ENCODE assay signal across 17 cellular contexts in genomic region chr7:2159176-2159520, GRCh38.
DNase-seq lines count a peak whose midpoint lies in the region; ATAC-seq and TF ChIP-seq lines count a peak whose summit lies in the region.
"Had no signal": no experiment of that assay in that cellular context is flagged by ENCODE, and none has a peak within 500 bp of the region (broad histone marks: within the 10 kb centered on the region; RNA-seq: fewer than 3 reads in every experiment).

No MANE protein-coding gene starts in this region.

- no peak overlapping the region for H4K8ac ChIP-seq in H9 (replicated peaks; ENCODE audit: insufficient read length, low read depth, low read length)

- peak overlapping the region; percentile 67 for H3K14ac ChIP-seq in H9 (ENCODE audit: insufficient read depth, low read length)

- no peak overlapping the region for H2BK20ac ChIP-seq in H9 (ENCODE audit: low read depth, low read length, poor library complexity, severe bottlenecking)

- H3K4me1 ChIP-seq in H9 (ENCODE audit: insufficient read depth, low read length): no peaks in the 10 kb centered on the region; the same call in 1 of the 2 replicates
- H3K4me1 ChIP-seq in RWPE2 (ENCODE audit: insufficient read depth, poor library complexity, severe bottlenecking): peaks cover 3% of the 10 kb centered on the region
- H3K4me1 ChIP-seq in rectal smooth muscle tissue (ENCODE audit: control insufficient read depth, insufficient read depth, low read length): peaks cover 29% of the 10 kb centered on the region
- H3K4me1 ChIP-seq: colonic mucosa, parathyroid adenoma had no signal

- no peak overlapping the region for H2BK12ac ChIP-seq in H9 (ENCODE audit: insufficient read length, low read depth, low read length)

- peaks cover 30 to 49% of the 10 kb centered on the region in 2 experiments for H3K4me1 Mint-ChIP-seq in H9

- H3K4me2 ChIP-seq in H9 (ENCODE audit: insufficient read depth, insufficient read length, low read length): no peak overlapping the region
- H3K4me2 ChIP-seq: hepatocyte had no signal

- H3K4ac ChIP-seq in H9 (ENCODE audit: low read depth, low read length): no peak overlapping the region

- TF ChIP-seq CTCF in H9 (conservative IDR thresholded peaks at IDR 0.05): no peak
- TF ChIP-seq CTCF in RWPE2 (IDR thresholded peaks at IDR 0.05; ENCODE audit: poor library complexity, severe bottlenecking): no peak
- TF ChIP-seq CTCF in GM20000 (IDR thresholded peaks at IDR 0.05; ENCODE audit: extremely low read depth, missing control alignments): no peak

- H3K79me2 ChIP-seq in H9 (ENCODE audit: insufficient read depth, low read length): no peaks in the 10 kb centered on the region

- no peak for DNase-seq in H9
- DNase-seq in RWPE2 (ENCODE audit: low spot score): peak; percentile 38
- DNase-seq in iPS-NIHi7 (ENCODE audit: extremely low spot score): peak; percentile 55
- DNase-seq in GF-D8 (lab: John Stamatoyannopoulos, UW): no peak
- DNase-seq in NCI-H446 treated with DMSO at 0.1 percent for 48 hours (lab: John Stamatoyannopoulos, UW): no peak
- DNase-seq in GM20000 (ENCODE audit: low spot score): no peak
- DNase-seq: activated CD4-positive, alpha-beta T cell treated with anti-CD3 and anti-CD28 coated beads, Interleukin-2, amount 50 U/mL, for 4 hours; activated naive CD4-positive, alpha-beta T cell treated with anti-CD3 and anti-CD28 coated beads, Interleukin-2, amount 50 U/mL, for 16 hours; colonic mucosa; NCI-H1436 treated with DMSO at 0.1 percent for 48 hours; NCI-H446; stimulated activated CD4-positive, alpha-beta T cell treated with anti-CD3 and anti-CD28 coated beads, Interleukin-4, amount 100 ng/mL, for 24 hours; T-cell had no signal

- H3K36me3 ChIP-seq in RWPE2 (ENCODE audit: low read depth) (peaks cover 4% of the 10 kb centered on the region), rectal smooth muscle tissue (ENCODE audit: control insufficient read depth, insufficient read depth, low read length) (no peaks in the 10 kb centered on the region)
- H3K36me3 ChIP-seq: colonic mucosa had no signal

- no peaks in the 10 kb centered on the region for H3K27me3 Mint-ChIP-seq in H9 (ENCODE audit: low read depth)
- H3K27me3 Mint-ChIP-seq: T-cell had no signal

- H3T11ph ChIP-seq in H9 (ENCODE audit: low read length): no peak overlapping the region

- H3K27me3 ChIP-seq in H9 (ENCODE audit: insufficient read depth, low read length) (no peaks in the 10 kb centered on the region), RWPE2 (ENCODE audit: insufficient read depth, poor library complexity, severe bottlenecking) (no peaks in the 10 kb centered on the region), rectal smooth muscle tissue (ENCODE audit: control insufficient read depth, insufficient read depth, low read length) (no peaks in the 10 kb centered on the region)
- H3K27me3 ChIP-seq: colonic mucosa, hepatocyte had no signal

- no peak overlapping the region for H3K18ac ChIP-seq in H9 (ENCODE audit: insufficient read length, low read depth, low read length)

- H2BK120ac ChIP-seq in H9 (ENCODE audit: low read depth, low read length, poor library complexity, severe bottlenecking): no peak overlapping the region

- H3K9me3 Mint-ChIP-seq in H9: peaks cover 3 to 5% of the 10 kb centered on the region in 2 experiments; a peak in 4 of 5 replicates
- H3K9me3 Mint-ChIP-seq: T-cell had no signal

- ATAC-seq in RWPE2 (ENCODE audit: low read depth) (no peak), HG03045 (IDR thresholded peaks at IDR 0.05; ENCODE audit: unreplicated experiment) (no peak)
- ATAC-seq: T-cell had no signal

- no peak overlapping the region for H3K56ac ChIP-seq in H9 (ENCODE audit: insufficient read length, low read depth, low read length)

- no peaks in the 10 kb centered on the region for H4K20me1 ChIP-seq in H9 (ENCODE audit: control insufficient read depth, insufficient read depth, insufficient read length)

- no peak overlapping the region for H3K23ac ChIP-seq in H9 (ENCODE audit: insufficient read length, low read depth, low read length)

- H3K4me3 ChIP-seq in RWPE2 (ENCODE audit: severe bottlenecking) (no peak overlapping the region), rectal smooth muscle tissue (ENCODE audit: low read length) (no peak overlapping the region)
- H3K4me3 ChIP-seq: colonic mucosa, hepatocyte had no signal

- no peak overlapping the region for H2BK15ac ChIP-seq in H9 (ENCODE audit: low read depth, low read length)

- no peak overlapping the region for H2AK5ac ChIP-seq in H9 (ENCODE audit: insufficient read length, low read length)

- H3K36me3 Mint-ChIP-seq in H9 (ENCODE audit: insufficient read depth in 1 of 3, low read depth in 3 of 3): peaks cover 6 to 14% (median 10%) of the 10 kb centered on the region in 3 experiments; a peak in 5 of 7 replicates

- no peaks in the 10 kb centered on the region for H3K23me2 ChIP-seq in H9 (ENCODE audit: insufficient read length, low read depth, low read length, poor library complexity, severe bottlenecking)

- peak overlapping the region in 1 of 2 experiments; percentile 17; a peak in 2 of 5 replicates for H3K4me3 Mint-ChIP-seq in H9
- H3K4me3 Mint-ChIP-seq: T-cell had no signal

- no peaks in the 10 kb centered on the region for H3K9me3 ChIP-seq in H9 (ENCODE audit: control insufficient read depth, low read depth, low read length)
- H3K9me3 ChIP-seq in RWPE2 (ENCODE audit: severe bottlenecking): no peaks in the 10 kb centered on the region
- H3K9me3 ChIP-seq: colonic mucosa had no signal

- H2AFZ ChIP-seq in H9 (ENCODE audit: low read length): no peak overlapping the region
- H2AFZ ChIP-seq: hepatocyte, parathyroid adenoma had no signal

- no peak overlapping the region for H3K27ac ChIP-seq in H9 (ENCODE audit: insufficient read length, low read depth, low read length)
- no peak overlapping the region for H3K27ac ChIP-seq in RWPE2 (ENCODE audit: poor library complexity, severe bottlenecking)
- H3K27ac ChIP-seq in rectal smooth muscle tissue (ENCODE audit: low read depth, low read length): peak overlapping the region; percentile 80
- H3K27ac ChIP-seq: colonic mucosa, parathyroid adenoma had no signal

- H3K27ac Mint-ChIP-seq in H9: peak overlapping the region; percentile 37 to 88 (median 76)

- no peak overlapping the region for H4K5ac ChIP-seq in H9 (ENCODE audit: insufficient read length, low read depth, low read length)

- no peak overlapping the region for H3K9ac ChIP-seq in H9 (ENCODE audit: extremely low read depth, insufficient read length, low read length)
- no peak overlapping the region for H3K9ac ChIP-seq in rectal smooth muscle tissue (ENCODE audit: low read length)
- H3K9ac ChIP-seq: parathyroid adenoma had no signal

- H3K79me1 ChIP-seq in H9 (ENCODE audit: insufficient read depth, low read depth, low read length, poor library complexity, severe bottlenecking): no peaks in the 10 kb centered on the region

- no CpG with 5 or more reads among the region's 8 CpGs for WGBS in H9 (ENCODE audit: extremely low coverage, insufficient read length, low lambda C conversion rate)

- H4K91ac ChIP-seq in H9 (ENCODE audit: insufficient read length, low read depth, low read length): no peak overlapping the region

- H2BK5ac ChIP-seq in H9 (ENCODE audit: insufficient read length, low read length): no peak overlapping the region

Comparison
In these comparisons a context has a peak if more than half of its experiments do, and no peak if none do; other contexts are left out.
1. DNase-seq: peak in RWPE2 (single experiment) and iPS-NIHi7 (single experiment); none in H9 (single experiment), GF-D8 (single experiment), NCI-H446 treated with DMSO at 0.1 percent for 48 hours (single experiment) and GM20000 (single experiment).